8 cellular contexts compared by ENCODE assay signal in genomic region chr1:111449703-111450017, GRCh38. TPM values are rescaled to one million over a fixed set of nuclear protein-coding genes. Genes with fewer than 3 reads are reported as not detected.
DNase-seq lines count a peak whose midpoint lies in the region; ATAC-seq and TF ChIP-seq lines count a peak whose summit lies in the region.

No MANE protein-coding gene starts in this region.

- peak overlapping the region; percentile 100 for H3K4me3 Mint-ChIP-seq in WTC11
- peak overlapping the region; percentile 99 for H3K4me3 Mint-ChIP-seq in glutamatergic neuron (ENCODE audit: unreplicated experiment)

- CTCF ChIA-PET in WTC11 (lab: Charles Lee) = interaction anchor here (0.8 to 1.3 kb wide), 4 partner anchors 50 to 288 kb away, joined by 3 to 14 read pairs (median 5); no protein-coding TSS in a partner anchor

- peaks cover 26% of the 10 kb centered on the region for H3K36me3 Mint-ChIP-seq in WTC11
- H3K36me3 Mint-ChIP-seq in glutamatergic neuron (ENCODE audit: unreplicated experiment) = no peaks in the 10 kb centered on the region

- ATAC-seq in WTC11 (peak; percentile 43), GM21737 (IDR thresholded peaks at IDR 0.05; ENCODE audit: unreplicated experiment) (no peak)

- H3K4me1 Mint-ChIP-seq in WTC11 (peaks cover 31% of the 10 kb centered on the region), glutamatergic neuron (ENCODE audit: low read depth, unreplicated experiment) (peaks cover 18% of the 10 kb centered on the region)

- peaks cover 13% of the 10 kb centered on the region for H3K36me3 ChIP-seq in H7 (replicated peaks; ENCODE audit: control insufficient read depth, insufficient read depth, low read length)

- peak overlapping the region; percentile 99 for H3K27ac Mint-ChIP-seq in WTC11
- peak overlapping the region; percentile 100 for H3K27ac Mint-ChIP-seq in glutamatergic neuron (ENCODE audit: unreplicated experiment)

- H3K27me3 ChIP-seq in H7 (ENCODE audit: control insufficient read depth, insufficient read depth, low read length) = no peaks in the 10 kb centered on the region; the same call in 1 of the 2 replicates

- H3K9me3 Mint-ChIP-seq in WTC11 (no peaks in the 10 kb centered on the region), glutamatergic neuron (ENCODE audit: unreplicated experiment) (peaks cover 5% of the 10 kb centered on the region)

- no peak for TF ChIP-seq CTCF in WTC11 (IDR thresholded peaks at IDR 0.05)
- no peak for TF ChIP-seq CTCF in glutamatergic neuron (IDR thresholded peaks at IDR 0.05; ENCODE audit: partially characterized antibody, unreplicated experiment)

- H3K27me3 Mint-ChIP-seq in WTC11 (ENCODE audit: low read depth) (no peaks in the 10 kb centered on the region), glutamatergic neuron (ENCODE audit: unreplicated experiment) (peaks cover 4% of the 10 kb centered on the region)

- H3K4me3 ChIP-seq in H7 (ENCODE audit: insufficient read depth, low read depth, low read length) (peak overlapping the region; percentile 99), skin epidermis (peak overlapping the region; percentile 65 to 97 (median 92))

- DNase-seq in H7 (no peak), WTC11 (ENCODE audit: low spot score) (no peak), glutamatergic neuron (no peak), amniotic stem cell (lab: John Stamatoyannopoulos, UW) (no peak), T-helper 9 cell (no peak)
- no peak for DNase-seq in stimulated activated CD4-positive, alpha-beta T cell treated with anti-CD3 and anti-CD28 coated beads, Interleukin-15, amount 100 ng/mL, for 24 hours

- peak overlapping the region; percentile 32 to 97 (median 91) for H3K27ac ChIP-seq in skin epidermis

- POLR2A ChIA-PET in WTC11 (lab: Charles Lee) = interaction anchor here (1.0 kb wide), 1 partner anchor 171 kb away, joined by 3 read pairs; no protein-coding TSS in a partner anchor

TF ChIP-seq in WTC11, 78 proteins besides CTCF, POLR2A, EP300 and RAD21:
- TF ChIP-seq NR3C1 (CRISPR knock-in tag; conservative IDR thresholded peaks at IDR 0.05; ENCODE audit: low read depth) = no peak
- TF ChIP-seq, protein P1, sequence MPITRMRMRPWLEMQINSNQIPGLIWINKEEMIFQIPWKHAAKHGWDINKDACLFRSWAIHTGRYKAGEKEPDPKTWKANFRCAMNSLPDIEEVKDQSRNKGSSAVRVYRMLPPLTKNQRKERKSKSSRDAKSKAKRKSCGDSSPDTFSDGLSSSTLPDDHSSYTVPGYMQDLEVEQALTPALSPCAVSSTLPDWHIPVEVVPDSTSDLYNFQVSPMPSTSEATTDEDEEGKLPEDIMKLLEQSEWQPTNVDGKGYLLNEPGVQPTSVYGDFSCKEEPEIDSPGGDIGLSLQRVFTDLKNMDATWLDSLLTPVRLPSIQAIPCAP (CRISPR knock-in tag; IDR thresholded peaks at IDR 0.05) = no peak
- no peak for TF ChIP-seq ZNF138 (CRISPR knock-in tag; conservative IDR thresholded peaks at IDR 0.05)
- no peak for TF ChIP-seq EMX1 (CRISPR knock-in tag; IDR thresholded peaks at IDR 0.05)
- no peak for TF ChIP-seq RELA (CRISPR knock-in tag; IDR thresholded peaks at IDR 0.05; ENCODE audit: borderline replicate concordance)
- TF ChIP-seq ZNF396 (CRISPR knock-in tag; IDR thresholded peaks at IDR 0.05; ENCODE audit: borderline replicate concordance) = no peak

RNA-seq across cellular contexts. Expression of gene ATP5PB, which starts 0.4 kb away (rescaled TPM):
- total RNA-seq in H7 (2014; rRNA removed; shearing (Covaris generic)) = 691 and 763 TPM in 2 replicates
- total RNA-seq in WTC11 (2021) (243 to 284 TPM (median 253 TPM) in 3 replicates), glutamatergic neuron (ENCODE audit: unreplicated experiment) (272 TPM)

RNA-seq across cellular contexts. Expression of gene WDR77, which starts 0.6 kb away (rescaled TPM):
- total RNA-seq in H7 (2014; rRNA removed; shearing (Covaris generic)) = 110 and 175 TPM in 2 replicates
- 52.3 to 64.5 TPM (median 57.5 TPM) in 3 replicates for total RNA-seq in WTC11 (2021)
- 39.6 TPM for total RNA-seq in glutamatergic neuron (ENCODE audit: unreplicated experiment)

RNA-seq across cellular contexts. Expression of gene OVGP1, which starts 22.1 kb away (rescaled TPM):
- 0.87 and 3.9 TPM in 2 replicates for total RNA-seq in H7 (2014; rRNA removed; shearing (Covaris generic))
- total RNA-seq in WTC11 (2021) (2.3 to 3.9 TPM (median 2.7 TPM) in 3 replicates), glutamatergic neuron (ENCODE audit: unreplicated experiment) (2.5 TPM)

RNA-seq across cellular contexts. Expression of gene C1orf162, which starts 24.1 kb away (rescaled TPM):
- 0.21 and 0.85 TPM in 2 replicates for total RNA-seq in H7 (2014; rRNA removed; shearing (Covaris generic))
- total RNA-seq in WTC11 (2021) = 0.77 to 0.92 TPM (median 0.78 TPM) in 3 replicates
- 1.1 TPM for total RNA-seq in glutamatergic neuron (ENCODE audit: unreplicated experiment)

RNA-seq across cellular contexts. Expression of gene ADORA3, which starts 53.8 kb away (rescaled TPM):
- not detected in 2 replicates for total RNA-seq in H7 (2014; rRNA removed; shearing (Covaris generic))
- total RNA-seq in WTC11 (2021) (0.15 to 0.25 TPM in 2 of 3 replicates, not detected in the other), glutamatergic neuron (ENCODE audit: unreplicated experiment) (not detected)
